In genomic region chr17:47717845-47718621, GRCh38 we compare ENCODE assay signal across 9 cellular contexts. TPM values are rescaled to one million over a fixed set of nuclear protein-coding genes. Genes with fewer than 3 reads are reported as not detected.
DNase-seq lines count a peak whose midpoint lies in the region; ATAC-seq and TF ChIP-seq lines count a peak whose summit lies in the region.
"Had no signal": no experiment of that assay in that cellular context is flagged by ENCODE, and none has a peak within 500 bp of the region (broad histone marks: within the 10 kb centered on the region; RNA-seq: fewer than 3 reads in every experiment).

No MANE protein-coding gene starts in this region.

- H3K4me3 ChIP-seq in KMS-11 (IDR thresholded peaks at IDR 0.05; ENCODE audit: insufficient read depth, low read depth, low read length) (no peak overlapping the region), lower lobe of right lung (no peak overlapping the region)

- no peaks in the 10 kb centered on the region for H3K9me3 ChIP-seq in lower lobe of right lung

- H3K27me3 ChIP-seq in KMS-11 (ENCODE audit: insufficient read depth, low read depth) (no peaks in the 10 kb centered on the region), lower lobe of right lung (ENCODE audit: low read depth) (peaks cover 51% of the 10 kb centered on the region)

- H3K36me3 ChIP-seq in KMS-11 (ENCODE audit: insufficient read depth) (no peaks in the 10 kb centered on the region), lower lobe of right lung (no peaks in the 10 kb centered on the region)

- H3K79me2 ChIP-seq in KMS-11 (ENCODE audit: insufficient read depth, low read depth) = no peaks in the 10 kb centered on the region

- peak overlapping the region; percentile 45; the same call in 1 of the 2 replicates for H3K27ac ChIP-seq in KMS-11
- no peak overlapping the region for H3K27ac ChIP-seq in lower lobe of right lung

- DNase-seq in DMS53 treated with DMSO at 0.1 percent for 48 hours (lab: John Stamatoyannopoulos, UW; ENCODE audit: unreplicated experiment) (peak; percentile 85), lower lobe of right lung (no peak), pons (ENCODE audit: low spot score) (no peak), cerebellum (ENCODE audit: low spot score) (no peak)
- DNase-seq in activated T-cell treated with anti-CD3 and anti-CD28 coated beads, Interleukin-2, amount 50 U/mL, for 24 hours = peak; percentile 68
- DNase-seq: GDM1 had no signal

- peak overlapping the region; percentile 98 for H3K4me2 ChIP-seq in KMS-11

- H3K9ac ChIP-seq in KMS-11 = no peak overlapping the region

- H3K27me3 Mint-ChIP-seq in activated T-cell treated with anti-CD3 and anti-CD28 coated beads, Interleukin-2, amount 50 U/mL, for 24 hours = no peaks in the 10 kb centered on the region

- H3K36me3 Mint-ChIP-seq in activated T-cell treated with anti-CD3 and anti-CD28 coated beads, Interleukin-2, amount 50 U/mL, for 24 hours (ENCODE audit: low read depth) = no peaks in the 10 kb centered on the region

- peaks cover 45% of the 10 kb centered on the region for H3K4me1 ChIP-seq in KMS-11 (ENCODE audit: low read depth, poor library complexity, severe bottlenecking)
- peaks cover 14% of the 10 kb centered on the region for H3K4me1 ChIP-seq in lower lobe of right lung

- no peaks in the 10 kb centered on the region for H4K20me1 ChIP-seq in KMS-11 (ENCODE audit: insufficient read depth)

- ATAC-seq in lower lobe of right lung = peak; percentile 15 to 25
- no peak for ATAC-seq in HG03039 (IDR thresholded peaks at IDR 0.05; ENCODE audit: unreplicated experiment)

- H3K9me3 Mint-ChIP-seq in activated T-cell treated with anti-CD3 and anti-CD28 coated beads, Interleukin-2, amount 50 U/mL, for 24 hours = no peaks in the 10 kb centered on the region

- intact Hi-C loops in lower lobe of right lung (cut with DNase I) = no loop called here

- peak overlapping the region; percentile 28; the same call in 1 of the 2 replicates for H2AFZ ChIP-seq in KMS-11 (ENCODE audit: low read depth)

- TF ChIP-seq CTCF in KMS-11 (conservative IDR thresholded peaks at IDR 0.05; ENCODE audit: low read depth, low read length) = no peak
- TF ChIP-seq CTCF in lower lobe of right lung (IDR thresholded peaks at IDR 0.05) = no peak

- H3K4me3 Mint-ChIP-seq in activated T-cell treated with anti-CD3 and anti-CD28 coated beads, Interleukin-2, amount 50 U/mL, for 24 hours = peak overlapping the region; percentile 79

- peaks cover 99% of the 10 kb centered on the region for H3K4me1 Mint-ChIP-seq in activated T-cell treated with anti-CD3 and anti-CD28 coated beads, Interleukin-2, amount 50 U/mL, for 24 hours (ENCODE audit: low read depth)

- H3K27ac Mint-ChIP-seq in activated T-cell treated with anti-CD3 and anti-CD28 coated beads, Interleukin-2, amount 50 U/mL, for 24 hours = peak overlapping the region; percentile 99

RNA-seq across cellular contexts. Expression of gene TBX21, which starts 15.0 kb away (rescaled TPM):
- total RNA-seq in lower lobe of right lung = 3.6 TPM
- total RNA-seq in cerebellum = 0.45 TPM
- total RNA-seq: dermis blood vessel endothelial cell had no signal

RNA-seq across cellular contexts. Expression of gene TBKBP1, which starts 24.1 kb away (rescaled TPM):
- total RNA-seq in lower lobe of right lung (8.3 TPM), cerebellum (10.5 TPM)

Comparison
In these comparisons a context has a peak if more than half of its experiments do, and no peak if none do; other contexts are left out.
1. DNase-seq: peak in DMS53 treated with DMSO at 0.1 percent for 48 hours (single experiment) and activated T-cell treated with anti-CD3 and anti-CD28 coated beads, Interleukin-2, amount 50 U/mL, for 24 hours (single experiment); none in lower lobe of right lung (single experiment), pons (single experiment) and cerebellum (single experiment).